In the genomic region with DNA sequence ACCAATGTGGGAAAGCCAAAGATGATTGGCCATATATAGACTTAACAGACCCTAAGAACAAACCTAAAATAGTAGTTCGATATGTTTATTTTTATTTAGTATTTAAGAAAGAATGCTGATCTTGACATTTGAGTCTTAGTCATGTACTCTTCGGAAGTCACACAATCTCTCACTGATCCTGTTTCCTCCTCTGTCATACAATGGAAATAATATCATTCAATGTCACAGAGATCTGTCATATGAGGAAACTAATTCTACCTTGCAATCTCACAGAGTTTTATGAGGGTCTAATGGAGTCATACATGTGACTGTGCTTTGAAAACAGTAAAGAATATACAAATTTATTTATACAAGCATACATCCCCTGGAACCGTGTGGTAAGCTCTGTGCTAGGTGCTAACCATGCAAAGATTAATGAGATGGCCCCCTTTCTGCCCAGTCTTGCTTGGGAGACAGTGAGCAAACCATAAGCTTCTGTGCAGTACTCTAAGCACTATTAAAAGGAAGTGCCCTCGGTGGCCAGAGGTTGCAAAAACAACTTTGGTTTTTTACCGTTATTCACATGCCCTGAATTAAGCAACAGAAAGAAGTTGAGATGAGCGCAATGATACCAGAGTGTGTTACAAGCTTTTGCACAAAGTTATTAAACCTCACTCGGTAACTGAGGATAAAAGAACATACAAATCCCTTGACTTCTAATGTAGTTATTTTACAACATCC, we compare ENCODE assay signal across 11 cellular contexts. TPM values are rescaled to one million over a fixed set of nuclear protein-coding genes. Genes with fewer than 3 reads are reported as not detected.
DNase-seq lines count a peak whose midpoint lies in the region; ATAC-seq and TF ChIP-seq lines count a peak whose summit lies in the region.
"Had no signal": no experiment of that assay in that cellular context is flagged by ENCODE, and none has a peak within 500 bp of the region (broad histone marks: within the 10 kb centered on the region; RNA-seq: fewer than 3 reads in every experiment).

No MANE protein-coding gene starts in this region.

- CTCF ChIA-PET in activated CD4-positive, alpha-beta T cell treated with anti-CD3 and anti-CD28 coated beads, Interleukin-2, amount 10 ng/mL, durations not matched to agents 7 days and 5 days (lab: Charles Lee) = no interaction called here

- H3K27ac Mint-ChIP-seq in central memory CD8-positive, alpha-beta T cell (ENCODE audit: low read depth) = no peak overlapping the region
- no peak overlapping the region for H3K27ac Mint-ChIP-seq in mesothelial cell of epicardium
- no peak overlapping the region for H3K27ac Mint-ChIP-seq in activated CD4-positive, alpha-beta T cell treated with anti-CD3 and anti-CD28 coated beads, Interleukin-2, amount 10 ng/mL, durations not matched to agents 7 days and 5 days
- H3K27ac Mint-ChIP-seq: activated CD4-positive, alpha-beta T cell treated with anti-CD3 and anti-CD28 coated beads, Interleukin-2, amount 10 ng/mL, durations not matched to agents 24 days and 14 days had no signal

- H3K4me1 Mint-ChIP-seq in central memory CD8-positive, alpha-beta T cell = no peaks in the 10 kb centered on the region
- peaks cover 20% of the 10 kb centered on the region for H3K4me1 Mint-ChIP-seq in mesothelial cell of epicardium
- peaks cover 4% of the 10 kb centered on the region for H3K4me1 Mint-ChIP-seq in activated CD4-positive, alpha-beta T cell treated with anti-CD3 and anti-CD28 coated beads, Interleukin-2, amount 10 ng/mL, durations not matched to agents 7 days and 5 days

- H3K4me3 Mint-ChIP-seq in central memory CD8-positive, alpha-beta T cell = no peak overlapping the region
- no peak overlapping the region for H3K4me3 Mint-ChIP-seq in mesothelial cell of epicardium
- no peak overlapping the region for H3K4me3 Mint-ChIP-seq in activated CD4-positive, alpha-beta T cell treated with anti-CD3 and anti-CD28 coated beads, Interleukin-2, amount 10 ng/mL, durations not matched to agents 7 days and 5 days
- H3K4me3 Mint-ChIP-seq: activated CD4-positive, alpha-beta T cell treated with anti-CD3 and anti-CD28 coated beads, Interleukin-2, amount 10 ng/mL, durations not matched to agents 24 days and 14 days had no signal

- TF ChIP-seq CTCF in mesothelial cell of epicardium (IDR thresholded peaks at IDR 0.05; ENCODE audit: unreplicated experiment) = no peak

- ATAC-seq in GM18907 (IDR thresholded peaks at IDR 0.05; ENCODE audit: unreplicated experiment) = peak; percentile 26
- peak; percentile 28 for ATAC-seq in central memory CD8-positive, alpha-beta T cell (replicated peaks; ENCODE audit: extremely low read depth, poor library complexity, severe bottlenecking)
- ATAC-seq in GM21423 (IDR thresholded peaks at IDR 0.05; ENCODE audit: unreplicated experiment) = no peak

- DNase-seq in NAMALWA (ENCODE audit: low spot score) (peak; percentile 4), renal cortical epithelial cell (ENCODE audit: low read depth) (peak; percentile 46), mesothelial cell of epicardium (ENCODE audit: low spot score in 2 of 2, unreplicated experiment in 2 of 2) (no peak)
- no peak for DNase-seq in central memory CD8-positive, alpha-beta T cell (ENCODE audit: low spot score in 2 of 2)
- DNase-seq in activated CD4-positive, alpha-beta T cell treated with anti-CD3 and anti-CD28 coated beads, Interleukin-2, amount 10 ng/mL, durations not matched to agents 7 days and 5 days = no peak
- DNase-seq: activated CD4-positive, alpha-beta T cell treated with anti-CD3 and anti-CD28 coated beads, Interleukin-2, amount 10 ng/mL, durations not matched to agents 24 days and 14 days; NCI-H1417 treated with DMSO at 0.1 percent for 48 hours; NK-92 treated with Interleukin-12 subunit alpha and Interleukin-12 subunit beta, amount 100 ng/mL, for 24 hours; T-helper 1 cell had no signal

- no peaks in the 10 kb centered on the region for H3K27me3 Mint-ChIP-seq in central memory CD8-positive, alpha-beta T cell
- H3K27me3 Mint-ChIP-seq in mesothelial cell of epicardium (ENCODE audit: low read depth) = peaks cover 39% of the 10 kb centered on the region
- peaks cover 30% of the 10 kb centered on the region for H3K27me3 Mint-ChIP-seq in activated CD4-positive, alpha-beta T cell treated with anti-CD3 and anti-CD28 coated beads, Interleukin-2, amount 10 ng/mL, durations not matched to agents 7 days and 5 days

- POLR2A ChIA-PET in activated CD4-positive, alpha-beta T cell treated with anti-CD3 and anti-CD28 coated beads, Interleukin-2, amount 10 ng/mL, durations not matched to agents 7 days and 5 days (lab: Charles Lee) = no interaction called here

- H3K36me3 Mint-ChIP-seq in central memory CD8-positive, alpha-beta T cell (ENCODE audit: insufficient read depth) = no peaks in the 10 kb centered on the region
- H3K36me3 Mint-ChIP-seq in mesothelial cell of epicardium = no peaks in the 10 kb centered on the region
- peaks cover 2% of the 10 kb centered on the region for H3K36me3 Mint-ChIP-seq in activated CD4-positive, alpha-beta T cell treated with anti-CD3 and anti-CD28 coated beads, Interleukin-2, amount 10 ng/mL, durations not matched to agents 7 days and 5 days (ENCODE audit: low read depth)

- H3K9me3 Mint-ChIP-seq in central memory CD8-positive, alpha-beta T cell = peaks cover 10% of the 10 kb centered on the region
- no peaks in the 10 kb centered on the region for H3K9me3 Mint-ChIP-seq in mesothelial cell of epicardium
- peaks cover 3% of the 10 kb centered on the region for H3K9me3 Mint-ChIP-seq in activated CD4-positive, alpha-beta T cell treated with anti-CD3 and anti-CD28 coated beads, Interleukin-2, amount 10 ng/mL, durations not matched to agents 7 days and 5 days

RNA-seq across cellular contexts. Expression of a gene that starts 1.7 kb away (rescaled TPM):
- total RNA-seq in renal cortical epithelial cell (3.3 and 11.2 TPM in 2 replicates), mesothelial cell of epicardium (9.0 to 10.0 TPM (median 9.9 TPM) in 3 replicates)
- total RNA-seq in activated CD4-positive, alpha-beta T cell treated with anti-CD3 and anti-CD28 coated beads, Interleukin-2, amount 10 ng/mL, durations not matched to agents 7 days and 5 days = not detected

Comparison
In these comparisons a context has a peak if more than half of its experiments do, and no peak if none do; other contexts are left out.
1. DNase-seq: peak in NAMALWA (single experiment) and renal cortical epithelial cell (single experiment); none in central memory CD8-positive, alpha-beta T cell (0 of 2), mesothelial cell of epicardium (0 of 2) and activated CD4-positive, alpha-beta T cell treated with anti-CD3 and anti-CD28 coated beads, Interleukin-2, amount 10 ng/mL, durations not matched to agents 7 days and 5 days (single experiment).